In the genomic region with DNA sequence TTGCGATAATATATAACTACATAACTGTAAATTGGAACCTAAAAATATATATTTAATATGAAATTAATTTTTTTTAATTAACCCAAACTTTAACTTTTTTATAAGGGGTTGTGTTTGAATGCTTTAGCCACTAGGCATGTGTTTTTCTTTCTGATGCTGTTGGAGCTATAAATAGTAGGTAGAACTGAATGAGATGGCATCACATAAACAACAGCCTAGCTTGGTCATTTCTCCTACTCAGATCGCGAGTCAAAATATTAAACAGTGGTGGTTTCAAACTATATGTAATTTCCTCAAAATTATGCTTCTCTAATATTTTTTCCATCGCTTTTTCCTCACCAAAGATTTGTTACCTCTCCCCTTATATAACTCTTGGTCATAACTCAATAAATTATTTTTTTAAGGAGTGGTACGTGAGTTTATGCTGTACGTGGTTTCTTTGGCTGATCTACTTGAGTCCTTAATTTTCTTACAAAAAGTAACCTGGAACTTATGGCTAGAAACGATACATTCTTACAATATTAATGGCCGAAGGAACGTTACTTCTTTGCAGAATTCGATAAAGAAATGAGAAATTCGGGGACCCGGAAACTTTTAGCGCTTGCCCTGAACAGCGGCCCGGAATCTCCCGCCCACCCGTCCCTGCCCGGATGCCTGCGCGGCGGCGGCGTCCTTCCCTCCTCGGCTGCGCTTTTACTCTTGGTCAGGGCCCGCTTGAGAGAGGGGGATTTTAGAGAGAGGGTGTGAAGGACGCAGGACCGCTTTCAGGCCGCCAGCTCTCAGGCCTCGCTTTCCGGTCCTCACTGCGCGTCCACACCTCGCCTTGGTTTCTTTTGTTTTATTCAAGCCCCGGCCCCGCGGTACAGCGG, we compare ENCODE assay signal across 8 cellular contexts.
DNase-seq lines count a peak whose midpoint lies in the region; FAIRE-seq and TF ChIP-seq lines count a peak whose summit lies in the region.

No MANE protein-coding gene starts in this region.

- H3K27me3 ChIP-seq in H7 (ENCODE audit: control insufficient read depth, insufficient read depth, low read length) (no peaks in the 10 kb centered on the region), keratinocyte (ENCODE audit: control insufficient read depth, extremely low read depth, insufficient read depth, low read length) (no peaks in the 10 kb centered on the region)

- DNase-seq in NCI-H1092 treated with DMSO at 0.1 percent for 48 hours (lab: John Stamatoyannopoulos, UW) (peak; percentile 71), NCI-H1092 (lab: John Stamatoyannopoulos, UW) (no peak), H7 (peak; percentile 81), LoVo (ENCODE audit: low spot score) (peak; percentile 51), T-helper 2 cell (peak in 4 of 5 experiments; percentile 27 to 80 (median 41)), caudate nucleus (lab: John Stamatoyannopoulos, UW) (peak in 15 of 61 donors; percentile 40 to 78 (median 59)), keratinocyte (ENCODE audit: low read depth, low spot score) (no peak)
- peak; percentile 50 to 59 for DNase-seq in stimulated activated CD4-positive, alpha-beta T cell treated with anti-CD3 and anti-CD28 coated beads, Interleukin-2, amount 100 ng/mL, for 48 hours

- H3K4me2 ChIP-seq in keratinocyte (ENCODE audit: control insufficient read depth, extremely low read depth, insufficient read depth, low read depth, low read length): peak overlapping the region; percentile 99

- no peaks in the 10 kb centered on the region for H3K9me3 ChIP-seq in keratinocyte (ENCODE audit: control insufficient read depth, low read depth, low read length)

- H3K79me2 ChIP-seq in keratinocyte (ENCODE audit: control insufficient read depth, insufficient read depth, low read length): peaks cover 31% of the 10 kb centered on the region

- peak overlapping the region; percentile 77 for H3K4me3 ChIP-seq in H7 (ENCODE audit: insufficient read depth, low read depth, low read length)
- H3K4me3 ChIP-seq in keratinocyte (ENCODE audit: control insufficient read depth in 2 of 3, extremely low read depth in 1 of 3, insufficient read depth in 2 of 3, low read depth in 1 of 3, low read length in 3 of 3): peak overlapping the region; percentile 69 to 87 (median 80)

- peaks cover 30% of the 10 kb centered on the region for H3K4me1 ChIP-seq in keratinocyte (ENCODE audit: control insufficient read depth, extremely low read depth, insufficient read depth, low read length)

- FAIRE-seq in keratinocyte (lab: Jason Lieb, UNC): no peak

- peak overlapping the region; percentile 60 for H2AFZ ChIP-seq in keratinocyte (ENCODE audit: control insufficient read depth, low read length)

- H3K9me1 ChIP-seq in keratinocyte (ENCODE audit: control insufficient read depth, extremely low read depth, insufficient read depth, low read length): no peaks in the 10 kb centered on the region

- no peaks in the 10 kb centered on the region for H3K36me3 ChIP-seq in H7 (replicated peaks; ENCODE audit: control insufficient read depth, insufficient read depth, low read length)
- no peaks in the 10 kb centered on the region for H3K36me3 ChIP-seq in keratinocyte (ENCODE audit: control insufficient read depth in 2 of 2, extremely low read depth in 1 of 2, insufficient read depth in 2 of 2, low read length in 2 of 2)

- H4K20me1 ChIP-seq in keratinocyte (ENCODE audit: control insufficient read depth, extremely low read depth, insufficient read depth, low read length): no peaks in the 10 kb centered on the region

- H3K9ac ChIP-seq in keratinocyte (ENCODE audit: control insufficient read depth, extremely low read depth, insufficient read depth, low read length): peak overlapping the region; percentile 98

- H3K27ac ChIP-seq in caudate nucleus (ENCODE audit: low read depth, low read length) (peak overlapping the region; percentile 99), keratinocyte (ENCODE audit: control insufficient read depth, insufficient read depth, low read length) (peak overlapping the region; percentile 98)

- no peak for TF ChIP-seq CTCF in keratinocyte (optimal IDR thresholded peaks at IDR 0.05 in 1 of 3, IDR thresholded peaks at IDR 0.05 in 1 of 3, conservative IDR thresholded peaks at IDR 0.05 in 1 of 3; ENCODE audit: extremely low read depth in 1 of 3, insufficient read depth in 2 of 3, low read length in 3 of 3)

- dilution Hi-C loops in keratinocyte (cut with MboI; ENCODE audit: extremely low pct_ligation_motif_present, low sequenced_read_pairs): no loop called here

Comparison
In these comparisons a context has a peak if more than half of its experiments do, and no peak if none do; other contexts are left out.
1. DNase-seq: peak in NCI-H1092 treated with DMSO at 0.1 percent for 48 hours (single experiment), H7 (single experiment), LoVo (single experiment), T-helper 2 cell (4 of 5) and stimulated activated CD4-positive, alpha-beta T cell treated with anti-CD3 and anti-CD28 coated beads, Interleukin-2, amount 100 ng/mL, for 48 hours (2 of 2); none in NCI-H1092 (single experiment) and keratinocyte (single experiment).